ENCODE assay signal across 10 cellular contexts in the genomic region with DNA sequence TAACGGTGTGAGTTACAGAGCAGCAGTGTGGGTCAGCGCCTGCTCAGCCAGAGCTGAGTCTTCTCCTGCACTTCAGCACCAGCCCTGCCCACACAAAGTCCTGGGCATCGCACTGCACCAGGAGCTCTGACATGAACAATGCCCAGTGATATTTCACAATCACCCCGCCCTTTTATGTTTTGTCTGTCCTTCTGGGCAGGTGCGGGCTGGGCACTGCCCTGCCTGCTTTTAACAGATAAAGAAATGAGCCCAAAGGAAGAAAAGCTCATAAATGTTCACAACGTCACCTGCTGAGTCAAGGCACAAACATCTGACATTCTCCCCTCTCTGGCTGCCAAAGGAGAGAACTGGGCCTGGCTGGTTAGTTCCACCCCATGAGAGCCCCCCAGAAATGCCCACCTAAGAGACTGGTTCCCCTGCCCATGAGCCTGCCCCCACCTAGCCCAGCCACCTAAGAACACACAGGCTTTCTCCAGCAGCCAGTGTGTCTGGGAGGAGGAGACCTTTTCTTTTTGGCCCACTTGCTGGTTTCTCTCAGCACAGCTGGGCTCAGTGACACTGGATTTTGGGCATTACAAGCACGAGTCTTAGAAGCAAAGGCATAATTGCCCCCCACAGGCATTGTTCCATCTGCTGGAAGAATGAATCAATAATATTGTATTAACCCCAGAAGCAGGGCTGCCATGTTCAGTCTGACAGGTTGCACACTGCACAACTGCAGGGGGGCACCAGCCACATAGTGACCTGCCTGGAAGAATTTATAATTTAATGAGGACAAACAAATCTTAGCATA. TPM values are rescaled to one million over a fixed set of nuclear protein-coding genes. Genes with fewer than 3 reads are reported as not detected.
DNase-seq lines count a peak whose midpoint lies in the region; ATAC-seq and TF ChIP-seq lines count a peak whose summit lies in the region.
"Had no signal": no experiment of that assay in that cellular context is flagged by ENCODE, and none has a peak within 500 bp of the region (broad histone marks: within the 10 kb centered on the region; RNA-seq: fewer than 3 reads in every experiment).

No MANE protein-coding gene starts in this region.

- TF ChIP-seq CTCF in PC-3 (conservative IDR thresholded peaks at IDR 0.05; ENCODE audit: low read depth, low read length) (no peak), neutrophil (IDR thresholded peaks at IDR 0.05) (no peak)

- H3K4me3 ChIP-seq in PC-3 (ENCODE audit: low read length) (peak overlapping the region; percentile 46; the same call in 1 of the 2 replicates), neutrophil (ENCODE audit: low read depth in 1 of 2, low read length in 1 of 2) (peak overlapping the region in 1 of 2 experiments; percentile 52)

- ATAC-seq in PC-3, result peak; percentile 41
- ATAC-seq in GM18498 (IDR thresholded peaks at IDR 0.05; ENCODE audit: unreplicated experiment), result no peak

- H3K4me1 ChIP-seq in PC-3 (ENCODE audit: insufficient read depth, low read length) (peaks cover 76% of the 10 kb centered on the region), neutrophil (ENCODE audit: control insufficient read depth in 1 of 2, insufficient read depth in 1 of 2, low read depth in 1 of 2, low read length in 1 of 2) (peaks cover 58 to 64% of the 10 kb centered on the region in 2 experiments)

- no peaks in the 10 kb centered on the region for H3K9me2 ChIP-seq in PC-3 (replicated peaks; ENCODE audit: low read length)

- peaks cover 3% of the 10 kb centered on the region; the same call in 1 of the 2 replicates for H3K36me3 ChIP-seq in PC-3 (ENCODE audit: low read depth, low read length)
- no peaks in the 10 kb centered on the region for H3K36me3 ChIP-seq in neutrophil

- POLR2A ChIA-PET in PC-3 (lab: Charles Lee; ENCODE audit: unreplicated experiment), result interaction anchor here (0.5 to 1.7 kb wide), 14 partner anchors 10 to 593 kb away, joined by 3 to 8 read pairs (median 4); a partner anchor contains a TSS

- peak; percentile 78 for TF ChIP-seq POLR2A in erythroblast (IDR thresholded peaks at IDR 0.05; ENCODE audit: low read length)

- TSS peak; percentile 70 for BruUV-seq in PC-3 (replicated peaks; lab: Mats Ljungman, UMichigan)

- H3K9me3 ChIP-seq in PC-3 (ENCODE audit: low read length) (no peaks in the 10 kb centered on the region), neutrophil (no peaks in the 10 kb centered on the region)

- CTCF ChIA-PET in PC-3 (lab: Charles Lee), result interaction anchor here (0.6 to 1.1 kb wide), 3 partner anchors 75 to 103 kb away, joined by 3 to 5 read pairs (median 3); no protein-coding TSS in a partner anchor

- H4K20me1 ChIP-seq in PC-3 (ENCODE audit: low read length), result no peaks in the 10 kb centered on the region

- H2AFZ ChIP-seq in PC-3 (ENCODE audit: low read length), result no peak overlapping the region

- H3K27ac ChIP-seq in PC-3 (ENCODE audit: low read length) (peak overlapping the region; percentile 100), neutrophil (peak overlapping the region; percentile 72)

- DNase-seq in Caki2 (ENCODE audit: low read depth) (peak; percentile 87), PC-3 (peak; percentile 90), erythroblast (lab: John Stamatoyannopoulos, UW) (peak; percentile 63 to 68), NCI-H2081 treated with DMSO at 0.1 percent for 48 hours (lab: John Stamatoyannopoulos, UW) (no peak), NCI-H2171 (lab: John Stamatoyannopoulos, UW) (no peak), NCI-H2107 (lab: John Stamatoyannopoulos, UW) (no peak)
- DNase-seq: activated gamma-delta T cell had no signal

- peak overlapping the region; percentile 78 for H3K4me2 ChIP-seq in PC-3 (ENCODE audit: low read length)

- H3K79me2 ChIP-seq in PC-3 (ENCODE audit: low read length), result no peaks in the 10 kb centered on the region

- in situ Hi-C loops in Caki2 (cut with HindIII; ENCODE audit: low pct_unique_long_range_greater_than_20kb, low sequenced_read_pairs), result no loop called here

- H3F3A ChIP-seq in PC-3 (ENCODE audit: low read length, unreplicated experiment), result peaks cover 6% of the 10 kb centered on the region

- no peaks in the 10 kb centered on the region for H3K27me3 ChIP-seq in PC-3 (ENCODE audit: low read length)
- no peaks in the 10 kb centered on the region for H3K27me3 ChIP-seq in neutrophil

- peak overlapping the region; percentile 94 for H3K9ac ChIP-seq in PC-3 (ENCODE audit: low read length)

- intact Hi-C loops in PC-3 (cut with micrococcal nuclease), result loop anchor here (1.0 to 5.0 kb wide), 5 partner anchors 38 to 101 kb away; no protein-coding TSS in a partner anchor

RNA-seq across cellular contexts. Expression of a gene that starts 22.3 kb away (rescaled TPM):
- not detected in 2 replicates for total RNA-seq in Caki2 (2014; rRNA removed; shearing (Covaris generic); ENCODE audit: low replicate concordance)
- total RNA-seq in PC-3 (2014; rRNA removed), result not detected in 2 replicates
- total RNA-seq: kidney epithelial cell had no signal

RNA-seq across cellular contexts. Expression of a gene that starts 47.7 kb away (rescaled TPM):
- not detected in 2 replicates for total RNA-seq in Caki2 (2014; rRNA removed; shearing (Covaris generic); ENCODE audit: low replicate concordance)
- not detected in 2 replicates for total RNA-seq in PC-3 (2014; rRNA removed)
- total RNA-seq: kidney epithelial cell had no signal

Comparison
In these comparisons a context has a peak if more than half of its experiments do, and no peak if none do; other contexts are left out.
1. DNase-seq: peak in Caki2 (single experiment), PC-3 (single experiment) and erythroblast (2 of 2); none in NCI-H2081 treated with DMSO at 0.1 percent for 48 hours (single experiment), NCI-H2171 (single experiment) and NCI-H2107 (single experiment).